Comparison of ENCODE assay signal across 1 cellular context in the genomic region with DNA sequence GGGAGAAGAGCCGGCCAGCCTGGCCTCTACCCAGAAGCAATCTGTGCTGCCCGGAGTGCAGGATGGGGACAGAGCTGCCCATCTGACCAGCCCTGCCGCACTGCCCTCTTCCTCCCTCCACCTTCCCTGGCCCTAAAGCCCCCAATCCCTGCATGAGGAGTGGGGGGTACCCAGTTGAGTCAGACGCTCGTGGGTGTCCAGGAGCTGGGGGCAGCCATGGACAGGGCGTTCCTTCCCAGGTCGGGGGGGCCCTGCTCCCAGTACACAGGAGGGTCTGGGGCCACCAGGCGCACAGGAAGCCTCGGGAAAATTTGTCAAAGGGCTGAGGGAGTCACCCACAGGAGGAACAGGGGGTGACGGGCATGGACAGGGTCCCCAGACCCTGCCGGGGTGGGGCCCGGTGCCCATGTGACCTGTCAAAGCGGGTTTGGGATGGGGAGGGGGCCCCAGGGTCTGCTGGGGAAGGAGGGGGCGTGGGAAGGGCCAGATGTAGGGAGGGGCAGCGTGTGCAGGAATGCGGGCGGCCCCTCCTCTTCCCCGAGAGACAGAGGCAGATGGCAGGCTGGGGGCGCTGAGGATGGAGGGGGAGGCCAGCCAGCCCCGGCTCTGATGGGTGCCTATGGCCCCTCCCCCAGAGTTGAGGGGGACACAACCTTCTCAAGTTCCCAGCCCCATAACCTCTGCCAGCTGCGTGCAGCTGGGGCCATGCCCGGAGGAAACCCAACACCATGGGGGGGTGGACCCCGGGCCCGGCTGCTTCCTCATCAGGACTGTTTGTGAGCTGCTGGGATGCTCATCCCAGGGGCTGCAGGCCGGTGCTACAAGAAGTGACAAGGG.
TF ChIP-seq lines count a peak whose summit lies in the region.

No MANE protein-coding gene starts in this region.

TF ChIP-seq in SK-N-SH, 30 proteins besides CTCF, POLR2A, EP300 and RAD21:
- TF ChIP-seq CHD2 (IDR thresholded peaks at IDR 0.05; ENCODE audit: low read length, partially characterized antibody) (no peak), EZH2phosphoT487 (IDR thresholded peaks at IDR 0.05; ENCODE audit: borderline replicate concordance, low read depth) (no peak)
